Comparison of ENCODE assay signal across 12 cellular contexts in genomic region chr17:50266384-50267073, GRCh38. TPM values are rescaled to one million over a fixed set of nuclear protein-coding genes. Genes with fewer than 3 reads are reported as not detected.
DNase-seq lines count a peak whose midpoint lies in the region; ATAC-seq, FAIRE-seq and TF ChIP-seq lines count a peak whose summit lies in the region.
"Had no signal": no experiment of that assay in that cellular context is flagged by ENCODE, and none has a peak within 500 bp of the region (broad histone marks: within the 10 kb centered on the region; RNA-seq: fewer than 3 reads in every experiment).

No MANE protein-coding gene starts in this region.

- peak; percentile 22 for TF ChIP-seq CTCF in bronchial epithelial cell (IDR thresholded peaks at IDR 0.05; ENCODE audit: insufficient read depth, low read length, severe bottlenecking)

- peaks cover 0 to 2% (median 0%) of the 10 kb centered on the region in 11 experiments; a peak in 2 of 22 replicates for H3K27me3 ChIP-seq in BLaER1 treated with 17β-estradiol and CSF1 and Interleukin-3, amounts not matched to agents 10 nM and 100 nM
- H3K27me3 ChIP-seq in bronchial epithelial cell (ENCODE audit: control insufficient read depth, insufficient read depth, low read length), result peaks cover 9% of the 10 kb centered on the region

- FAIRE-seq in bronchial epithelial cell (lab: Jason Lieb, UNC), result peak; percentile 66
- FAIRE-seq: GM12878 had no signal

- H3K9me3 ChIP-seq in BLaER1 treated with 17β-estradiol and CSF1 and Interleukin-3, amounts not matched to agents 10 nM and 100 nM (replicated peaks in 1 of 11), result no peaks in the 10 kb centered on the region

- peaks cover 0 to 4% (median 0%) of the 10 kb centered on the region in 11 experiments; a peak in 2 of 22 replicates for H4K20me1 ChIP-seq in BLaER1 treated with 17β-estradiol and CSF1 and Interleukin-3, amounts not matched to agents 10 nM and 100 nM

- H3K4me2 ChIP-seq in BLaER1 treated with 17β-estradiol and CSF1 and Interleukin-3, amounts not matched to agents 10 nM and 100 nM, result peak overlapping the region in 9 of 11 experiments; percentile 3 to 56 (median 33); a peak in 16 of 22 replicates

- H3K4me3 ChIP-seq in BLaER1 treated with 17β-estradiol and CSF1 and Interleukin-3, amounts not matched to agents 10 nM and 100 nM, result no peak overlapping the region
- H3K4me3 ChIP-seq in bronchial epithelial cell (ENCODE audit: low read depth, low read length), result no peak overlapping the region
- H3K4me3 ChIP-seq: GM12878 had no signal

- H3K9ac ChIP-seq in BLaER1 treated with 17β-estradiol and CSF1 and Interleukin-3, amounts not matched to agents 10 nM and 100 nM, result no peak overlapping the region; a peak in 1 of 22 replicates

- DNase-seq in NCI-H1092 (lab: John Stamatoyannopoulos, UW), result peak; percentile 66
- peak; percentile 44 for DNase-seq in bronchial epithelial cell (ENCODE audit: low read depth)
- peak; percentile 66 for DNase-seq in myocyte (ENCODE audit: low read depth)
- no peak for DNase-seq in NCI-H2227 treated with DMSO at 0.1 percent for 48 hours (lab: John Stamatoyannopoulos, UW)
- no peak for DNase-seq in activated naive CD4-positive, alpha-beta T cell treated with anti-CD3 and anti-CD28 coated beads, Interleukin-2, amount 50 U/mL, for 16 hours
- DNase-seq: activated naive CD8-positive, alpha-beta T cell treated with anti-CD3 and anti-CD28 coated beads, Interleukin-2, amount 50 U/mL, for 24 hours; NCI-H1048; occipital lobe had no signal

- ATAC-seq in GM19467 (IDR thresholded peaks at IDR 0.05; ENCODE audit: unreplicated experiment) (no peak), HG03521 (IDR thresholded peaks at IDR 0.05; ENCODE audit: unreplicated experiment) (no peak)
- ATAC-seq: activated naive CD8-positive, alpha-beta T cell treated with anti-CD3 and anti-CD28 coated beads, Interleukin-2, amount 50 U/mL, for 24 hours; GM12878 had no signal

- H3K36me3 ChIP-seq in BLaER1 treated with 17β-estradiol and CSF1 and Interleukin-3, amounts not matched to agents 10 nM and 100 nM, result no peaks in the 10 kb centered on the region
- H3K36me3 ChIP-seq in bronchial epithelial cell (ENCODE audit: control insufficient read depth, insufficient read depth, low read length), result no peaks in the 10 kb centered on the region

- H3K27ac ChIP-seq in BLaER1 treated with 17β-estradiol and CSF1 and Interleukin-3, amounts not matched to agents 10 nM and 100 nM, result no peak overlapping the region

- H3K4me1 ChIP-seq in BLaER1 treated with 17β-estradiol and CSF1 and Interleukin-3, amounts not matched to agents 10 nM and 100 nM, result peaks cover 0 to 23% (median 15%) of the 10 kb centered on the region in 10 experiments; a peak in 18 of 20 replicates

RNA-seq across cellular contexts. Expression of gene TMEM92, which starts 7.7 kb away (rescaled TPM):
- 0.26 and 0.64 TPM in 2 replicates for total RNA-seq in bronchial epithelial cell
- total RNA-seq in myocyte, result not detected in 2 replicates
- 0.58 TPM for polyA plus RNA-seq in myocyte (2012)
- total RNA-seq: occipital lobe had no signal

Comparison
In these comparisons a context has a peak if more than half of its experiments do, and no peak if none do; other contexts are left out.
1. DNase-seq: peak in NCI-H1092 (single experiment), bronchial epithelial cell (single experiment) and myocyte (single experiment); none in NCI-H2227 treated with DMSO at 0.1 percent for 48 hours (single experiment) and activated naive CD4-positive, alpha-beta T cell treated with anti-CD3 and anti-CD28 coated beads, Interleukin-2, amount 50 U/mL, for 16 hours (single experiment).